ENCODE assay signal across 8 cellular contexts in the genomic region with DNA sequence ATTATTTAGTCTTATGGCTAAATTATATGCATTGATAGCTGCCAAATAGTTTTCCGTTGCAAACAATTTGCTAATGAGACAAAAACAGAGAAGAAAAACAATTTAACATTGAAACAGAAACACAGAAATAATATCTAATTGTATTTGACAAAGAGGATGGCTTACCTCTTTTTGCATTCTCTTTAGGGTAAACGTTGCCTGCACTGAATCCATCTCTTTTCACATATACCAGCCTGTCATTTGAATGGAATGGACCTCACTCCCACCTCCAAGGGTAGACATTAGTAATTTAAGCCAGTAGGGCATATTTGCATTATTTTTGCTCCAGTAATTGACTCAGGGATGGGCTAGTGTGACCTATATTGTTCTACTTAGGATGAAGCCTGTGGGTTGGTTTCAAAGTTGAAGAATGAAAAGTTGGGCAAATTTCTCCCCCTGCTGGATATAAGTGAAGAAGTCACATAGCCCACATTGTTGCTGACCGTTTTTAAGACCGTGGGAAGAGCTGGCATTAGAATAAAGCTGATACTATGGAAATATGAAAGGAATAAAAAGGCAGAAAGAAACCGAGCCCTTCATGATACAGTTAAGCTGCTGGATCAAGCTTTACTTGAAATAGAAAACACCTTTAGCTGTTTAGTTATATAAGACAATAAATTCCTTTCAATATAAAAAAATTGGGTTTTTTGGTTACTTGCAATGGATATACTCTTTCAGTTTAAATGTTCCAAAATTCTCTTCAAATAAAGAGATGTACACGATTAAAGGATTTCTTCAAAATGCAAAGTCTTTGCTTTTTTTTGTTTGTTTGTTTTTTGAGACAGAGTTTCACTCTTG. TPM values are rescaled to one million over a fixed set of nuclear protein-coding genes. Genes with fewer than 3 reads are reported as not detected.
DNase-seq lines count a peak whose midpoint lies in the region; ATAC-seq, FAIRE-seq and TF ChIP-seq lines count a peak whose summit lies in the region.

No MANE protein-coding gene starts in this region.

- FAIRE-seq in D721Med (lab: Jason Lieb, UNC): peak; percentile 86
- FAIRE-seq in pancreas (lab: Jason Lieb, UNC): peak; percentile 73

- no peak for DNase-seq in D721Med (ENCODE audit: insufficient read length, low spot score)
- peak; percentile 54 for DNase-seq in LHCN-M2 (ENCODE audit: low read depth)
- peak; percentile 65 for DNase-seq in SW480 (ENCODE audit: low spot score)
- DNase-seq in fibroblast of the conjunctiva (ENCODE audit: low read depth): peak; percentile 40
- no peak for DNase-seq in pancreas

- no peaks in the 10 kb centered on the region for H3K36me3 ChIP-seq in pancreas

- no peak overlapping the region for H3K27ac ChIP-seq in pancreas

- H3K4me1 ChIP-seq in pancreas: no peaks in the 10 kb centered on the region

- no peak overlapping the region for H3K4me3 ChIP-seq in pancreas

- H3K27me3 ChIP-seq in pancreas: no peaks in the 10 kb centered on the region

- intact Hi-C loops in pancreas (cut with DNase I): loop anchor here in 1 of 3 donors (10.0 kb wide), 1 partner anchor 220 kb away; no protein-coding TSS in a partner anchor

- H3K9me3 ChIP-seq in pancreas: no peaks in the 10 kb centered on the region

- WGBS in pancreas, 2 donors: 34 to 36% methylated on average over 6 of the region's 6 CpGs

- ATAC-seq in GM18909 (IDR thresholded peaks at IDR 0.05; ENCODE audit: poor library complexity, unreplicated experiment) (peak; percentile 65), pancreas (peak in 3 of 4 donors; percentile 80 to 85 (median 84)), HG02763 (IDR thresholded peaks at IDR 0.05; ENCODE audit: unreplicated experiment) (no peak), GM21528 (IDR thresholded peaks at IDR 0.05; ENCODE audit: low FRiP score, unreplicated experiment) (no peak)

- peak; percentile 71 for TF ChIP-seq CTCF in D721Med (IDR thresholded peaks at IDR 0.05; ENCODE audit: insufficient read depth, missing control alignments)
- peak in 2 of 4 donors; percentile 21 to 31 for TF ChIP-seq CTCF in pancreas (IDR thresholded peaks at IDR 0.05)

RNA-seq across cellular contexts. Expression of a gene that starts 26.9 kb away (rescaled TPM):
- total RNA-seq in LHCN-M2 (2014; rRNA removed): 3.4 and 4.6 TPM in 2 replicates
- 3.5 TPM for polyA plus RNA-seq in LHCN-M2 (2012)
- total RNA-seq in pancreas: 1 to 10 TPM; 2.8 to 5.6 (median 4.0) TPM
- 1 to 10 TPM; 4.5 to 9.7 TPM for polyA plus RNA-seq in pancreas

RNA-seq across cellular contexts. Expression of a gene that starts 27.0 kb away (rescaled TPM):
- 43.2 and 43.5 TPM in 2 replicates for total RNA-seq in LHCN-M2 (2014; rRNA removed)
- 15.3 TPM for polyA plus RNA-seq in LHCN-M2 (2012)
- 10 to 100 TPM; 65.9 to 88.5 (median 69.5) TPM for total RNA-seq in pancreas
- 10 to 100 TPM; 16.2 to 28.3 TPM for polyA plus RNA-seq in pancreas

Comparison
In these comparisons a context has a peak if more than half of its experiments do, and no peak if none do; other contexts are left out.
1. DNase-seq: peak in LHCN-M2 (single experiment), SW480 (single experiment) and fibroblast of the conjunctiva (single experiment); none in D721Med (single experiment) and pancreas (0 of 6).
2. ATAC-seq: peak in GM18909 (single experiment) and pancreas (3 of 4); none in HG02763 (single experiment) and GM21528 (single experiment).